Comparison of ENCODE assay signal across 8 cellular contexts in the genomic region with DNA sequence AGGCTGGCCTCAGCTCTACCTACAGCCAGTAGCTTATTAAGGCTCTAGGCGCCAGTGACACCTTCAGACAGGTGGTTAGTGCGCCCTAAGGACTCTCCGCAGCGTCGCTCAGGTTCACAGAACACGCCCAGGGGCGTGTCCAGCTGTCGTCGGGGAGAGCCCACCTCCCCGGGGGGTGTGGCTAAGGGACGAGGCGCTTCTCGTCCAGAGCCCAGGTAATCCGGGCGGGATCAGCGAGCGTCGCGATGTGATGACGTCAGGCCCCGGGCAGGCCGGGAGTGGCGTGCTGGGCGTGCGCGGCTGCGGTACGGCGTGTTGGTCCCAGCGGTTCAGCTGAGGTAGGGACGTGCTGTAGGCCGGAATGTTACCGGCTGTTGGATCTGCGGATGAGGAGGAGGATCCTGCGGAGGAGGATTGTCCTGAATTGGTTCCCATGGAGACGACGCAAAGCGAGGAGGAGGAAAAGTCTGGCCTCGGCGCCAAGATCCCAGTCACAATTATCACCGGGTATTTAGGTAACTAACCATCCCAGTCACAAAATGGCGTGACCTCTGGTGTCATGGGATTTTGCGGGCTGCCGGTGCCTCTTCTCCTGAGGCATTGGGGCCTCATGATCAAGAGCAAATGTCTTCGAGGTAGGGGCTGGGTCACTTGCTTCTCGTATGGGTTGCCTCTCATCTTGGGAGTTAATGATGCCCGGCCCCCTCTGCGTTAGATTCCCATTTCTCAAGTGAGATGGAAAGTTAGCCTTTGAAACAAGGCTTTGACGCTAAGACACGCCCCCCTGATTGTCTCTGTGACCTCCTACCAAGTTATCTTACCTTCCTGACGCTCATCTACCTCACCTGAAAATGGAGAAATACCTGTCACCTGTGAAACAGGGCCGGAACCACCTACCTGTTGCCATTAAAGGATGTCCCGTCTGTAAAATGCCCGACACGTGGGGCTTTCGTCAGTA. TPM values are rescaled to one million over a fixed set of nuclear protein-coding genes. Genes with fewer than 3 reads are reported as not detected.
DNase-seq lines count a peak whose midpoint lies in the region; FAIRE-seq and TF ChIP-seq lines count a peak whose summit lies in the region.
"Not testable (repeated sequence)": the region's sequence is repeated elsewhere in the genome, so short reads cannot be mapped to it uniquely, and the experiment has no call there.

A gene (plus strand): TSS at position 184 of the 958 bp plus-strand sequence. CDS start 178 bp downstream, at position 362.

- DNase-seq in CD14-positive monocyte (ENCODE audit: low spot score) (peak; percentile 77), T-helper 9 cell (peak; percentile 65), posterior vena cava (ENCODE audit: low spot score) (peak; percentile 80)
- DNase-seq in activated naive CD4-positive, alpha-beta T cell treated with Interleukin-2 at 50 U/mL for 16 hours, result peak; percentile 80
- DNase-seq in kidney epithelial cell (ENCODE audit: low read depth), result not testable (repeated sequence)
- DNase-seq in stimulated activated CD8-positive, alpha-beta memory T cell treated with anti-CD3 and anti-CD28 coated beads, Interleukin-4, amount 100 ng/mL, for 24 hours (ENCODE audit: low read depth), result peak; percentile 61

- intact Hi-C loops in CD14-positive monocyte (cut with micrococcal nuclease); posterior vena cava (cut with DNase I): not testable (repeated sequence)

- not testable (repeated sequence) for H3K36me3 Mint-ChIP-seq in CD14-positive monocyte, IgD-negative memory B cell

- H3K4me3 Mint-ChIP-seq in CD14-positive monocyte (peak within 1 kb of the TSS; percentile 82 to 91), IgD-negative memory B cell (peak within 1 kb of the TSS; percentile 81 to 94 (median 88))

- H3K4me3 ChIP-seq in kidney epithelial cell (ENCODE audit: low read depth, low read length), result peak within 1 kb of the TSS; percentile 54

- not testable (repeated sequence) for TF ChIP-seq CTCF in CD14-positive monocyte (IDR thresholded peaks at IDR 0.05); kidney epithelial cell (IDR thresholded peaks at IDR 0.05; ENCODE audit: insufficient read depth, low read length, poor library complexity, severe bottlenecking)

- H3K36me3 ChIP-seq in kidney epithelial cell (ENCODE audit: control insufficient read depth, insufficient read depth, low read length), result not testable (repeated sequence)

- FAIRE-seq in endometrium (lab: Jason Lieb, UNC), result peak; percentile 33

- H3K4me1 Mint-ChIP-seq in CD14-positive monocyte, result peaks cover 16% of the 10 kb centered on the region
- H3K4me1 Mint-ChIP-seq in IgD-negative memory B cell, result not testable (repeated sequence)

- H3K27ac Mint-ChIP-seq in CD14-positive monocyte, result peak within 1 kb of the TSS; percentile 90 to 96 (median 93)
- H3K27ac Mint-ChIP-seq in IgD-negative memory B cell, result peak within 1 kb of the TSS; percentile 91 to 95 (median 95)

- not testable (repeated sequence) for H3K27me3 ChIP-seq in kidney epithelial cell (ENCODE audit: control insufficient read depth, insufficient read depth, low read length)

- H3K27me3 Mint-ChIP-seq in CD14-positive monocyte (ENCODE audit: low read depth in 3 of 3); IgD-negative memory B cell: not testable (repeated sequence)

- H3K9me3 Mint-ChIP-seq in CD14-positive monocyte, IgD-negative memory B cell: not testable (repeated sequence)

RNA-seq across cellular contexts. Expression of the gene that starts here (rescaled TPM):
- polyA plus RNA-seq in CD14-positive monocyte (10 to 100 TPM; 49.8 to 55.0 TPM), IgD-negative memory B cell (36.6 TPM)
- total RNA-seq in kidney epithelial cell (19.9 and 23.1 TPM in 2 replicates), posterior vena cava (10 to 100 TPM; 23.0 to 30.5 TPM)
